Comparison of ENCODE assay signal across 8 cellular contexts in genomic region chr10:44864637-44865288, GRCh38. TPM values are rescaled to one million over a fixed set of nuclear protein-coding genes. Genes with fewer than 3 reads are reported as not detected.
DNase-seq lines count a peak whose midpoint lies in the region; ATAC-seq, FAIRE-seq and TF ChIP-seq lines count a peak whose summit lies in the region.

No MANE protein-coding gene starts in this region.

- FAIRE-seq in GM19239 (lab: Jason Lieb, UNC), result peak; percentile 39

- peak overlapping the region; percentile 80 for H3K4me3 Mint-ChIP-seq in activated CD8-positive, alpha-beta T cell treated with anti-CD3 and anti-CD28 coated beads for 36 hours

- ATAC-seq in HG03439 (IDR thresholded peaks at IDR 0.05; ENCODE audit: unreplicated experiment) (peak; percentile 88), lower lobe of right lung (peak; percentile 97)
- peak; percentile 87 for ATAC-seq in activated CD8-positive, alpha-beta T cell treated with anti-CD3 and anti-CD28 coated beads for 36 hours

- H3K36me3 Mint-ChIP-seq in activated CD8-positive, alpha-beta T cell treated with anti-CD3 and anti-CD28 coated beads for 36 hours (ENCODE audit: low read depth), result no peaks in the 10 kb centered on the region

- peak; percentile 89 for TF ChIP-seq CTCF in activated CD8-positive, alpha-beta T cell treated with anti-CD3 and anti-CD28 coated beads for 36 hours (IDR thresholded peaks at IDR 0.05)
- TF ChIP-seq CTCF in lower lobe of right lung (IDR thresholded peaks at IDR 0.05), result peak; percentile 96

- H3K9me3 ChIP-seq in lower lobe of right lung, result no peaks in the 10 kb centered on the region

- DNase-seq in Ammon's horn (ENCODE audit: low spot score) (peak; percentile 87), GM19239 (ENCODE audit: insufficient read length, low spot score) (peak; percentile 75), NCI-H524 treated with DMSO at 0.1 percent for 48 hours (lab: John Stamatoyannopoulos, UW) (peak; percentile 17), ecto neural progenitor cell (ENCODE audit: low spot score) (peak; percentile 96), lower lobe of right lung (peak; percentile 91)
- DNase-seq in activated CD8-positive, alpha-beta T cell treated with anti-CD3 and anti-CD28 coated beads for 36 hours, result peak; percentile 86
- peak; percentile 76 to 87 for DNase-seq in stimulated activated CD4-positive, alpha-beta T cell treated with anti-CD3 and anti-CD28 coated beads, Interleukin-4, amount 100 ng/mL, for 48 hours (ENCODE audit: low read depth in 2 of 2)

- no peaks in the 10 kb centered on the region for H3K36me3 ChIP-seq in lower lobe of right lung

- POLR2A ChIA-PET in activated CD8-positive, alpha-beta T cell treated with anti-CD3 and anti-CD28 coated beads for 36 hours (lab: Charles Lee), result interaction anchor here (0.8 kb wide), 1 partner anchor 10 kb away, joined by 3 read pairs; no protein-coding TSS in a partner anchor

- peak overlapping the region; percentile 4 for H3K27ac ChIP-seq in lower lobe of right lung

- H3K27me3 ChIP-seq in lower lobe of right lung (ENCODE audit: low read depth), result no peaks in the 10 kb centered on the region

- H3K4me1 ChIP-seq in lower lobe of right lung, result peaks cover 14% of the 10 kb centered on the region

- H3K27me3 Mint-ChIP-seq in activated CD8-positive, alpha-beta T cell treated with anti-CD3 and anti-CD28 coated beads for 36 hours, result peaks cover 40% of the 10 kb centered on the region

- CTCF ChIA-PET in activated CD8-positive, alpha-beta T cell treated with anti-CD3 and anti-CD28 coated beads for 36 hours (lab: Charles Lee), result interaction anchor here (0.7 to 3.3 kb wide), 12 partner anchors 8 to 1191 kb away, joined by 3 to 13 read pairs (median 4); no protein-coding TSS in a partner anchor

- H3K4me3 ChIP-seq in lower lobe of right lung, result peak overlapping the region; percentile 67

- no peaks in the 10 kb centered on the region for H3K9me3 Mint-ChIP-seq in activated CD8-positive, alpha-beta T cell treated with anti-CD3 and anti-CD28 coated beads for 36 hours

- no peaks in the 10 kb centered on the region for H3K4me1 Mint-ChIP-seq in activated CD8-positive, alpha-beta T cell treated with anti-CD3 and anti-CD28 coated beads for 36 hours (ENCODE audit: low read depth)

- intact Hi-C loops in activated CD8-positive, alpha-beta T cell treated with anti-CD3 and anti-CD28 coated beads for 36 hours (cut with micrococcal nuclease), result loop anchor here (5.0 kb wide), 1 partner anchor 1192 kb away; no protein-coding TSS in a partner anchor
- intact Hi-C loops in lower lobe of right lung (cut with DNase I), result no loop called here

- no peak overlapping the region for H3K27ac Mint-ChIP-seq in activated CD8-positive, alpha-beta T cell treated with anti-CD3 and anti-CD28 coated beads for 36 hours

RNA-seq across cellular contexts. Expression of gene TMEM72, which starts 46.4 kb away (rescaled TPM):
- total RNA-seq in activated CD8-positive, alpha-beta T cell treated with anti-CD3 and anti-CD28 coated beads for 36 hours, result not detected
- not detected for total RNA-seq in lower lobe of right lung

Comparison
In these comparisons a context has a peak if more than half of its experiments do, and no peak if none do; other contexts are left out.
1. Peak in every context shown above with its lines: DNase-seq, ATAC-seq, H3K4me3 ChIP-seq and H3K27ac ChIP-seq.
2. DNase-seq: peak in every context shown above with its lines; median percentile 96 in ecto neural progenitor cell; 91 in lower lobe of right lung; 87 in Ammon's horn; 86 in activated CD8-positive, alpha-beta T cell treated with anti-CD3 and anti-CD28 coated beads for 36 hours; 82 in stimulated activated CD4-positive, alpha-beta T cell treated with anti-CD3 and anti-CD28 coated beads, Interleukin-4, amount 100 ng/mL, for 48 hours; 75 in GM19239; 17 in NCI-H524 treated with DMSO at 0.1 percent for 48 hours.